Comparison of ENCODE assay signal across 8 cellular contexts in genomic region chr19:38665950-38666661, GRCh38. TPM values are rescaled to one million over a fixed set of nuclear protein-coding genes. Genes with fewer than 3 reads are reported as not detected.
DNase-seq lines count a peak whose midpoint lies in the region; ATAC-seq and TF ChIP-seq lines count a peak whose summit lies in the region.

No MANE protein-coding gene starts in this region.

- peak; percentile 96 for DNase-seq in EL
- peak; percentile 73 for DNase-seq in left ventricle myocardium inferior
- DNase-seq in NK-92 treated with Interleukin-12 subunit alpha and Interleukin-12 subunit beta, amount 100 ng/mL, for 24 hours (lab: John Stamatoyannopoulos, UW) = no peak

- H3K9ac ChIP-seq in rectal smooth muscle tissue (ENCODE audit: low read length) = no peak overlapping the region

- H3K4me1 ChIP-seq in left ventricle myocardium inferior (peaks cover 100% of the 10 kb centered on the region), rectal smooth muscle tissue (ENCODE audit: control insufficient read depth, insufficient read depth, low read length) (peaks cover 69% of the 10 kb centered on the region)

- peak overlapping the region; percentile 4; the same call in 1 of the 2 replicates for H3K27ac ChIP-seq in VCaP
- peak overlapping the region; percentile 95 for H3K27ac ChIP-seq in left ventricle myocardium inferior (replicated peaks)
- peak overlapping the region; percentile 86 for H3K27ac ChIP-seq in rectal smooth muscle tissue (ENCODE audit: low read depth, low read length)

- no peaks in the 10 kb centered on the region for H3K36me3 ChIP-seq in left ventricle myocardium inferior
- no peaks in the 10 kb centered on the region for H3K36me3 ChIP-seq in rectal smooth muscle tissue (ENCODE audit: control insufficient read depth, insufficient read depth, low read length)

- no peaks in the 10 kb centered on the region for H3K9me3 ChIP-seq in left ventricle myocardium inferior (replicated peaks)

- TF ChIP-seq CTCF in VCaP (conservative IDR thresholded peaks at IDR 0.05) (no peak), left ventricle myocardium inferior (IDR thresholded peaks at IDR 0.05; ENCODE audit: borderline replicate concordance) (no peak)

- no peak for ATAC-seq in GM21723 (IDR thresholded peaks at IDR 0.05; ENCODE audit: unreplicated experiment)
- no peak for ATAC-seq in HG02885 (IDR thresholded peaks at IDR 0.05; ENCODE audit: poor library complexity, unreplicated experiment)
- no peak for ATAC-seq in GM19023 (IDR thresholded peaks at IDR 0.05; ENCODE audit: unreplicated experiment)

- intact Hi-C loops in left ventricle myocardium inferior (cut with micrococcal nuclease) = no loop called here

- peak overlapping the region; percentile 48 for H3K4me3 ChIP-seq in left ventricle myocardium inferior
- H3K4me3 ChIP-seq in rectal smooth muscle tissue (ENCODE audit: low read length) = no peak overlapping the region

- H3K27me3 ChIP-seq in left ventricle myocardium inferior (ENCODE audit: low read depth) (no peaks in the 10 kb centered on the region), rectal smooth muscle tissue (ENCODE audit: control insufficient read depth, insufficient read depth, low read length) (no peaks in the 10 kb centered on the region)

RNA-seq across cellular contexts. Expression of gene ACTN4, which starts 18.7 kb away (rescaled TPM):
- total RNA-seq in left ventricle myocardium inferior = 111 TPM

RNA-seq across cellular contexts. Expression of gene EIF3K, which starts 47.1 kb away (rescaled TPM):
- total RNA-seq in left ventricle myocardium inferior = 598 TPM

RNA-seq across cellular contexts. Expression of gene MAP4K1, which starts 48.4 kb away (rescaled TPM):
- 1.6 TPM for total RNA-seq in left ventricle myocardium inferior

Comparison
In these comparisons a context has a peak if more than half of its experiments do, and no peak if none do; other contexts are left out.
1. H3K27ac ChIP-seq: peak in every context shown above with its lines; median percentile 95 in left ventricle myocardium inferior; 86 in rectal smooth muscle tissue; 4 in VCaP.